Comparison of ENCODE assay signal across 11 cellular contexts in the genomic region with DNA sequence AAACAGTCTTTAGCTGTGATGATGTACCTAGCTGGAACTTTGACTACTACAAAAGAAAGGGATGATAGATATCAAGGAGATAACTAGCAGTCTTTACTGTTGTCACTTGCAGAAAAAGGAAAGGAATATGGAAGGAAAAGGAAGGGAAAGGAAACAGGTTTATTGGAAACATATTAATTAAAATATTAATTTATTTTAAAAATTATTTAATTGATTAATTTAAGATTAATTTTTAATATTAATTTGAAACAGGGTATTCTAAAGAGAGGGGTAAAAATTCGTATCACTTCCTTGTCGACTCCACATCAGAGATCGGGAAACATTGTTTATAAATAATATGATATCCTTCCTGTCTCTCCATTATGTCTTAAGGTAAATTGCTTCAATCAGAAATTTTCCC.
"Had no signal": no experiment of that assay in that cellular context is flagged by ENCODE, and none has a peak within 500 bp of the region (broad histone marks: within the 10 kb centered on the region; RNA-seq: fewer than 3 reads in every experiment).

No MANE protein-coding gene starts in this region.

- H3K4me1 Mint-ChIP-seq: H9 had no signal

- H3K36me3 ChIP-seq: HAP-1 had no signal

- H3K4me3 Mint-ChIP-seq: GM23338, H9, HFFc6 had no signal

- ATAC-seq: GM23338, HCT116 had no signal

- FAIRE-seq: H1, H54 had no signal

- H3K9ac ChIP-seq: GM23248 had no signal

- H3K4me2 ChIP-seq: GM23338 had no signal

- H3K4me3 ChIP-seq: GM23248, GM23338, HAP-1 had no signal

- H3K27ac Mint-ChIP-seq: GM23338, H9, HFFc6 had no signal

- H3K4me1 ChIP-seq: HAP-1 had no signal

- DNase-seq: GM23248, GOT3, H7, H9, HCEC 1CT, HFFc6 had no signal

- H3K9me3 Mint-ChIP-seq: GM23338, H9, HFFc6 had no signal

- H3K9me3 ChIP-seq: HAP-1 had no signal

- H3K27ac ChIP-seq: GM23248 had no signal

- H2AFZ ChIP-seq: GM23248, GM23338 had no signal
